Comparison of ENCODE assay signal across 2 cellular contexts in genomic region chr13:98529171-98529570, GRCh38.
TF ChIP-seq lines count a peak whose summit lies in the region.

No MANE protein-coding gene starts in this region.

TF ChIP-seq in SK-N-SH, 30 proteins besides CTCF, POLR2A, EP300 and RAD21 (continued from another document):
- TF ChIP-seq USF1 (IDR thresholded peaks at IDR 0.05; ENCODE audit: borderline replicate concordance, low read depth) = no peak
- no peak for TF ChIP-seq FOXJ3 (CRISPR knock-in tag; IDR thresholded peaks at IDR 0.05)
- no peak for TF ChIP-seq GATA2 (CRISPR knock-in tag; IDR thresholded peaks at IDR 0.05)
- TF ChIP-seq POLR2AphosphoS5 (IDR thresholded peaks at IDR 0.05; ENCODE audit: low read depth, low read length) = no peak
- TF ChIP-seq MEF2A (IDR thresholded peaks at IDR 0.05; ENCODE audit: borderline replicate concordance, low read depth) = no peak
- no peak for TF ChIP-seq NFIC (IDR thresholded peaks at IDR 0.05; ENCODE audit: borderline replicate concordance)
- TF ChIP-seq FOSL2 (IDR thresholded peaks at IDR 0.05; ENCODE audit: borderline replicate concordance, low read depth) = no peak
- TF ChIP-seq JUND (IDR thresholded peaks at IDR 0.05) = no peak
- no peak for TF ChIP-seq RFX5 (IDR thresholded peaks at IDR 0.05; ENCODE audit: low read length)
- TF ChIP-seq SIN3A (IDR thresholded peaks at IDR 0.05; ENCODE audit: borderline replicate concordance, low read depth, low read length) = no peak
- TF ChIP-seq CHD2 (IDR thresholded peaks at IDR 0.05; ENCODE audit: low read length, partially characterized antibody) = no peak
- no peak for TF ChIP-seq ZBTB33 (IDR thresholded peaks at IDR 0.05; ENCODE audit: borderline replicate concordance, low read depth)
TF ChIP-seq in SK-N-SH: peak in this region for 0.

TF ChIP-seq in SK-N-SH treated with all-trans-retinoic acid at 6 μM for 48 hours, 23 proteins besides CTCF, POLR2A, EP300 and RAD21 (continued from another document):
- TF ChIP-seq PATZ1 (CRISPR knock-in tag; IDR thresholded peaks at IDR 0.05; ENCODE audit: borderline replicate concordance) (no peak), TOX (CRISPR knock-in tag; IDR thresholded peaks at IDR 0.05; ENCODE audit: borderline replicate concordance) (no peak), ZFP30 (CRISPR knock-in tag; IDR thresholded peaks at IDR 0.05) (no peak), SNAI2 (CRISPR knock-in tag; IDR thresholded peaks at IDR 0.05) (no peak), ZNF8 (CRISPR knock-in tag; IDR thresholded peaks at IDR 0.05) (no peak), ISL1 (CRISPR knock-in tag; IDR thresholded peaks at IDR 0.05) (no peak), RARB (CRISPR knock-in tag; IDR thresholded peaks at IDR 0.05) (no peak), CSDC2 (CRISPR knock-in tag; IDR thresholded peaks at IDR 0.05) (no peak), GLIS3 (CRISPR knock-in tag; IDR thresholded peaks at IDR 0.05) (no peak), ZC3H10 (CRISPR knock-in tag; IDR thresholded peaks at IDR 0.05) (no peak), ZFP3 (CRISPR knock-in tag; IDR thresholded peaks at IDR 0.05) (no peak), ZNF565 (CRISPR knock-in tag; conservative IDR thresholded peaks at IDR 0.05; ENCODE audit: low read depth) (no peak), TSHZ2 (CRISPR knock-in tag; IDR thresholded peaks at IDR 0.05) (no peak), TCF4 (CRISPR knock-in tag; IDR thresholded peaks at IDR 0.05; ENCODE audit: borderline replicate concordance) (no peak), ZNF70 (CRISPR knock-in tag; IDR thresholded peaks at IDR 0.05) (no peak)
